8 cellular contexts compared by ENCODE assay signal in genomic region chr1:203325004-203325417, GRCh38. TPM values are rescaled to one million over a fixed set of nuclear protein-coding genes. Genes with fewer than 3 reads are reported as not detected.
DNase-seq lines count a peak whose midpoint lies in the region; ATAC-seq and TF ChIP-seq lines count a peak whose summit lies in the region.

No MANE protein-coding gene starts in this region.

- intact Hi-C loops in posterior vena cava (cut with DNase I): loop anchor here in 1 of 2 donors (5.0 kb wide), 1 partner anchor 53 kb away; no protein-coding TSS in a partner anchor

- peaks cover 47% of the 10 kb centered on the region for H3K27me3 ChIP-seq in iPS-18a (ENCODE audit: control insufficient read depth, insufficient read depth, low read length)
- H3K27me3 ChIP-seq in subcutaneous abdominal adipose tissue (ENCODE audit: control insufficient read depth in 5 of 5, insufficient read depth in 4 of 5, low read length in 5 of 5): no peaks in the 10 kb centered on the region

- H3K9me3 ChIP-seq in iPS-18a (ENCODE audit: control insufficient read depth, low read depth, low read length) (no peaks in the 10 kb centered on the region), subcutaneous abdominal adipose tissue (ENCODE audit: control insufficient read depth in 5 of 5, low read length in 5 of 5) (no peaks in the 10 kb centered on the region)

- TF ChIP-seq CTCF in GM12865 (IDR thresholded peaks at IDR 0.05; ENCODE audit: insufficient read depth, low read depth, low read length, missing control alignments): no peak

- peak overlapping the region; percentile 56 for H3K4me3 ChIP-seq in GM12865 (ENCODE audit: low read depth, low read length)
- no peak overlapping the region for H3K4me3 ChIP-seq in iPS-18a (ENCODE audit: low read length)
- H3K4me3 ChIP-seq in subcutaneous abdominal adipose tissue (ENCODE audit: low read depth in 1 of 5, low read length in 5 of 5): peak overlapping the region in 2 of 5 donors; percentile 23 to 40

- DNase-seq in GM12865 (ENCODE audit: low read depth): peak; percentile 94
- peak; percentile 50 for DNase-seq in H4 (ENCODE audit: low spot score)
- DNase-seq in NCI-H2107 (lab: John Stamatoyannopoulos, UW): peak; percentile 79
- DNase-seq in activated T-cell treated with anti-CD3 and anti-CD28 coated beads for 48 hours (ENCODE audit: low read depth): peak; percentile 41
- DNase-seq in posterior vena cava (ENCODE audit: low spot score): no peak

- H3K4me1 ChIP-seq in iPS-18a (ENCODE audit: control insufficient read depth, low read depth, low read length) (peaks cover 48% of the 10 kb centered on the region), subcutaneous abdominal adipose tissue (ENCODE audit: control insufficient read depth in 5 of 5, insufficient read depth in 5 of 5, low read length in 5 of 5) (peaks cover 26 to 78% (median 77%) of the 10 kb centered on the region in 5 donors)

- no peaks in the 10 kb centered on the region for H3K36me3 ChIP-seq in iPS-18a (ENCODE audit: control insufficient read depth, low read depth, low read length)
- no peaks in the 10 kb centered on the region for H3K36me3 ChIP-seq in subcutaneous abdominal adipose tissue (ENCODE audit: control insufficient read depth in 5 of 5, insufficient read depth in 5 of 5, low read length in 5 of 5)

- H3K9ac ChIP-seq in iPS-18a (ENCODE audit: low read length) (peak overlapping the region; percentile 9), subcutaneous abdominal adipose tissue (ENCODE audit: low read length in 5 of 5) (peak overlapping the region in 4 of 5 donors; percentile 40 to 67 (median 54))

- no peak for ATAC-seq in HG03521 (IDR thresholded peaks at IDR 0.05; ENCODE audit: unreplicated experiment)

- H3K27ac ChIP-seq in iPS-18a (ENCODE audit: low read length) (no peak overlapping the region), subcutaneous abdominal adipose tissue (ENCODE audit: low read depth, low read length) (peak overlapping the region; percentile 95)

RNA-seq across cellular contexts. Expression of gene BTG2, which starts 19.7 kb away (rescaled TPM):
- 11.2 and 11.7 TPM in 2 replicates for total RNA-seq in H4 (2014; rRNA removed; shearing (Covaris generic))
- 100 to 1,000 TPM in 1 of 2 donors, 10 to 100 TPM in 1; 64.7 to 153 TPM for total RNA-seq in posterior vena cava

RNA-seq across cellular contexts. Expression of gene FMOD, which starts 25.9 kb away (rescaled TPM):
- 0.10 TPM in 1 of 2 replicates, not detected in the other for total RNA-seq in H4 (2014; rRNA removed; shearing (Covaris generic))
- 100 to 1,000 TPM; 102 to 216 TPM for total RNA-seq in posterior vena cava

Comparison
In these comparisons a context has a peak if more than half of its experiments do, and no peak if none do; other contexts are left out.
1. RNA of gene FMOD, which starts 25.9 kb away (total RNA-seq): 102 to 216 TPM in posterior vena cava; 0.10 TPM in H4; every median in the first group is over 10 times any median in the second.